Comparison of ENCODE assay signal across 8 cellular contexts in the genomic region with DNA sequence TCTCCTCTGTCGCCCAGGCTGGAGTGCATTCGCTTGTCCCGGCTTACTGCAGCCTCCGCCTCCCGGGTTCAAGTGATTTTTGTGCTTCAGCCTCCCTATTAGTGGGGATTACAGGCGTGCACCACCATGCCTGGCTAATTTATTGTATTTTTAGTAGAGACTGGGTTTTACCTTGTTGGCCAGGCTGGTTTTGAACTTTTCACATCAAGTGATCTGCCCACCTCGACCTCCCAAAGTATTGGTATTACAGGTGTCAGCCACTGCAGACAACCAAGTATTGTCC. TPM values are rescaled to one million over a fixed set of nuclear protein-coding genes. Genes with fewer than 3 reads are reported as not detected.
DNase-seq lines count a peak whose midpoint lies in the region; ATAC-seq and TF ChIP-seq lines count a peak whose summit lies in the region.

No MANE protein-coding gene starts in this region.

- no peak for ATAC-seq in T-cell (replicated peaks in 1 of 4)
- ATAC-seq in HG03045 (IDR thresholded peaks at IDR 0.05; ENCODE audit: unreplicated experiment) = no peak
- no peak for ATAC-seq in HG02885 (IDR thresholded peaks at IDR 0.05; ENCODE audit: poor library complexity, unreplicated experiment)

- peaks cover 27% of the 10 kb centered on the region for H3K36me3 Mint-ChIP-seq in T-cell

- H3K4me3 Mint-ChIP-seq in T-cell = peak overlapping the region; percentile 98 to 100 (median 99)

- H3K27me3 ChIP-seq in rectal smooth muscle tissue (ENCODE audit: control insufficient read depth, insufficient read depth, low read length) = no peaks in the 10 kb centered on the region

- peak overlapping the region; percentile 98 to 99 for H3K27ac Mint-ChIP-seq in T-cell

- no peak overlapping the region for H3K9ac ChIP-seq in rectal smooth muscle tissue (ENCODE audit: low read length)

- peaks cover 17% of the 10 kb centered on the region for H3K36me3 ChIP-seq in rectal smooth muscle tissue (ENCODE audit: control insufficient read depth, insufficient read depth, low read length)

- H3K9me3 Mint-ChIP-seq in T-cell = no peaks in the 10 kb centered on the region

- POLR2A ChIA-PET in T-cell (lab: Charles Lee) = no interaction called here

- H3K4me1 Mint-ChIP-seq in T-cell = peaks cover 49 to 60% (median 56%) of the 10 kb centered on the region in 3 donors

- CTCF ChIA-PET in T-cell (lab: Charles Lee) = no interaction called here

- DNase-seq in GM12864 (ENCODE audit: low read depth) = no peak
- no peak for DNase-seq in T-cell
- DNase-seq in fibroblast of the aortic adventitia (ENCODE audit: low read depth) = no peak
- DNase-seq in NCI-H2227 treated with DMSO at 0.1 percent for 48 hours (lab: John Stamatoyannopoulos, UW) = no peak
- no peak for DNase-seq in effector CD4-positive, alpha-beta T cell

- peak overlapping the region; percentile 81 for H3K4me3 ChIP-seq in GM12864 (ENCODE audit: low read depth, low read length)
- peak overlapping the region; percentile 97 for H3K4me3 ChIP-seq in fibroblast of the aortic adventitia (ENCODE audit: low read depth, low read length)
- peak overlapping the region; percentile 96 for H3K4me3 ChIP-seq in rectal smooth muscle tissue (ENCODE audit: low read length)

- no peaks in the 10 kb centered on the region for H3K27me3 Mint-ChIP-seq in T-cell

- H3K4me1 ChIP-seq in rectal smooth muscle tissue (ENCODE audit: control insufficient read depth, insufficient read depth, low read length) = peaks cover 12% of the 10 kb centered on the region

- no peak for TF ChIP-seq CTCF in GM12864 (IDR thresholded peaks at IDR 0.05; ENCODE audit: low read depth, low read length, missing control alignments)
- TF ChIP-seq CTCF in fibroblast of the aortic adventitia (IDR thresholded peaks at IDR 0.05; ENCODE audit: insufficient read depth, low read length) = no peak

- H3K27ac ChIP-seq in rectal smooth muscle tissue (ENCODE audit: low read depth, low read length) = peak overlapping the region; percentile 96

RNA-seq across cellular contexts. Expression of a gene that starts 1.1 kb away (rescaled TPM):
- total RNA-seq in T-cell = 1,000 to 10,000 TPM; 1,619 to 1,934 (median 1,876) TPM
- 1,779 and 1,984 TPM in 2 replicates for total RNA-seq in fibroblast of the aortic adventitia (ENCODE audit: low replicate concordance)

RNA-seq across cellular contexts. Expression of a gene that starts 1.5 kb away (rescaled TPM):
- total RNA-seq in T-cell (10 to 100 TPM in 2 of 5 donors, 1 to 10 TPM in 3; 5.7 to 14.3 (median 9.2) TPM), fibroblast of the aortic adventitia (ENCODE audit: low replicate concordance) (14.3 and 36.5 TPM in 2 replicates)

RNA-seq across cellular contexts. Expression of a gene that starts 35.4 kb away (rescaled TPM):
- 10 to 100 TPM; 21.1 to 31.5 (median 29.4) TPM for total RNA-seq in T-cell
- total RNA-seq in fibroblast of the aortic adventitia (ENCODE audit: low replicate concordance) = 37.5 and 66.2 TPM in 2 replicates
